In genomic region chr15:38038659-38039442, GRCh38 we compare ENCODE assay signal across 17 cellular contexts.
A peak's percentile ranks its signal among the peaks of the same experiment; 100 is the strongest.
DNase-seq lines count a peak whose midpoint lies in the region; ATAC-seq, FAIRE-seq and TF ChIP-seq lines count a peak whose summit lies in the region.
"Had no signal": no experiment of that assay in that cellular context is flagged by ENCODE, and none has a peak within 500 bp of the region (broad histone marks: within the 10 kb centered on the region; RNA-seq: fewer than 3 reads in every experiment).

No MANE protein-coding gene starts in this region.

- no peak overlapping the region for H2BK120ac ChIP-seq in mesenchymal stem cell (ENCODE audit: low read depth, low read length)

- H4K20me1 ChIP-seq in HepG2 (ENCODE audit: insufficient read depth, low read length) = no peaks in the 10 kb centered on the region

- H3K4me3 Mint-ChIP-seq in dendritic cell treated with granulocyte-macrophage colony-stimulating factor and Interleukin-4, amounts not matched to agents 40 ng/mL and 50 ng/mL, for 4 days = no peak overlapping the region
- H3K4me3 Mint-ChIP-seq: natural killer cell; stimulated activated effector memory CD8-positive, alpha-beta T cell treated with anti-CD3 and anti-CD28 coated beads, Interleukin-12 subunit alpha, Interleukin-12 subunit beta, amount 100 ng/mL, for 72 hours had no signal

- H3K9me3 ChIP-seq in Panc1 (ENCODE audit: control insufficient read depth, insufficient read depth, low read depth, low read length) = no peaks in the 10 kb centered on the region
- no peaks in the 10 kb centered on the region for H3K9me3 ChIP-seq in mesenchymal stem cell (ENCODE audit: control insufficient read depth, low read length)
- H3K9me3 ChIP-seq in HepG2 (ENCODE audit: low read length) = no peaks in the 10 kb centered on the region
- H3K9me3 ChIP-seq: heart left ventricle, left ventricle myocardium inferior, vagina had no signal

- no peaks in the 10 kb centered on the region for H3K79me1 ChIP-seq in mesenchymal stem cell (replicated peaks; ENCODE audit: low read length, poor library complexity, severe bottlenecking)

- H3K4me1 ChIP-seq in Panc1 (ENCODE audit: control insufficient read depth, insufficient read depth, low read length) (no peaks in the 10 kb centered on the region), mesenchymal stem cell (ENCODE audit: control insufficient read depth, insufficient read depth, low read depth, low read length) (peaks cover 4% of the 10 kb centered on the region), HepG2 (ENCODE audit: insufficient read depth, low read length) (no peaks in the 10 kb centered on the region)

- no peak overlapping the region for H3K4ac ChIP-seq in mesenchymal stem cell (ENCODE audit: low read depth in 1 of 2, low read length in 2 of 2)

- POLR2A ChIA-PET in Panc1 (lab: Charles Lee) = interaction anchor here (0.7 kb wide), 1 partner anchor 1294 kb away, joined by 3 read pairs; no protein-coding TSS in a partner anchor
- POLR2A ChIA-PET in HepG2 (lab: Yijun Ruan, JAX) = no interaction called here

- H3K36me3 ChIP-seq in Panc1 (ENCODE audit: control insufficient read depth, insufficient read depth, low read length) (no peaks in the 10 kb centered on the region), mesenchymal stem cell (ENCODE audit: control insufficient read depth in 1 of 2, insufficient read depth in 2 of 2, low read depth in 1 of 2, low read length in 2 of 2) (no peaks in the 10 kb centered on the region), HepG2 (replicated peaks in 1 of 2; ENCODE audit: control insufficient read depth in 1 of 2, insufficient read depth in 2 of 2, low read length in 2 of 2) (no peaks in the 10 kb centered on the region)
- H3K36me3 ChIP-seq: heart left ventricle, left ventricle myocardium inferior, vagina had no signal

- ATAC-seq in Panc1 (no peak), HepG2 (no peak)
- ATAC-seq: heart left ventricle; natural killer cell; stimulated activated effector memory CD8-positive, alpha-beta T cell treated with anti-CD3 and anti-CD28 coated beads, Interleukin-12 subunit alpha, Interleukin-12 subunit beta, amount 100 ng/mL, for 72 hours had no signal

- no peak overlapping the region for H3K23ac ChIP-seq in mesenchymal stem cell (ENCODE audit: low read length in 2 of 2)

- H2BK12ac ChIP-seq in mesenchymal stem cell (ENCODE audit: low read length in 2 of 2) = no peak overlapping the region

- no peak overlapping the region for H4K8ac ChIP-seq in mesenchymal stem cell (ENCODE audit: low read length)

- no peak overlapping the region for H2AFZ ChIP-seq in mesenchymal stem cell (ENCODE audit: low read depth, low read length)
- H2AFZ ChIP-seq in HepG2 (ENCODE audit: low read length) = no peak overlapping the region

- TF ChIP-seq RAD21 in HepG2 (CRISPR knock-in tag; IDR thresholded peaks at IDR 0.05) = no peak

- in situ Hi-C loops in Panc1 (cut with HindIII; ENCODE audit: low pct_unique_long_range_greater_than_20kb, low sequenced_read_pairs) = no loop called here
- in situ Hi-C loops in HepG2 (cut with HindIII; ENCODE audit: extremely low pct_ligation_motif_present, low pct_unique_long_range_greater_than_20kb) = no loop called here

- no peak overlapping the region for H2AK5ac ChIP-seq in mesenchymal stem cell (ENCODE audit: low read length, severe bottlenecking)

- H3K27ac ChIP-seq in Panc1 (ENCODE audit: low read length) (no peak overlapping the region), mesenchymal stem cell (ENCODE audit: low read length, poor library complexity, severe bottlenecking) (peak overlapping the region; percentile 13), HepG2 (ENCODE audit: extremely low read length, insufficient read depth, low read length) (no peak overlapping the region)
- H3K27ac ChIP-seq: C4-2B, heart left ventricle, left ventricle myocardium inferior, vagina had no signal

- no peak overlapping the region for H2BK5ac ChIP-seq in mesenchymal stem cell (ENCODE audit: low read depth, low read length, poor library complexity, severe bottlenecking)

- no peak for FAIRE-seq in HepG2 (lab: Jason Lieb, UNC)
- FAIRE-seq: H1 had no signal

- H3K14ac ChIP-seq in mesenchymal stem cell (ENCODE audit: low read length in 2 of 2) = no peak overlapping the region

- H3K36me3 Mint-ChIP-seq in dendritic cell treated with granulocyte-macrophage colony-stimulating factor and Interleukin-4, amounts not matched to agents 40 ng/mL and 50 ng/mL, for 4 days (ENCODE audit: low read depth) = peaks cover 7% of the 10 kb centered on the region
- H3K36me3 Mint-ChIP-seq: natural killer cell; stimulated activated effector memory CD8-positive, alpha-beta T cell treated with anti-CD3 and anti-CD28 coated beads, Interleukin-12 subunit alpha, Interleukin-12 subunit beta, amount 100 ng/mL, for 72 hours had no signal

- no peak overlapping the region for H4K91ac ChIP-seq in mesenchymal stem cell (ENCODE audit: low read length)

- no peak overlapping the region for H3K4me2 ChIP-seq in mesenchymal stem cell (ENCODE audit: low read length, poor library complexity, severe bottlenecking)
- no peak overlapping the region for H3K4me2 ChIP-seq in HepG2 (ENCODE audit: low read depth, low read length)

- no TSS peak for BruUV-seq in Panc1 (replicated peaks; lab: Mats Ljungman, UMichigan)
- BruUV-seq in HepG2 (replicated peaks; lab: Mats Ljungman, UMichigan) = no TSS peak

- no peaks in the 10 kb centered on the region for H3K79me2 ChIP-seq in HepG2 (ENCODE audit: insufficient read depth, low read length)

- no peaks in the 10 kb centered on the region for H3K27me3 ChIP-seq in Panc1 (ENCODE audit: control insufficient read depth, insufficient read depth, low read length)
- H3K27me3 ChIP-seq in mesenchymal stem cell (ENCODE audit: control insufficient read depth in 1 of 2, insufficient read depth in 1 of 2, low read length in 2 of 2) = no peaks in the 10 kb centered on the region
- H3K27me3 ChIP-seq in HepG2 (ENCODE audit: control insufficient read depth in 1 of 2, insufficient read depth in 2 of 2, low read length in 2 of 2) = no peaks in the 10 kb centered on the region
- H3K27me3 ChIP-seq: vagina had no signal

- peaks cover 8% of the 10 kb centered on the region for H3K27me3 Mint-ChIP-seq in dendritic cell treated with granulocyte-macrophage colony-stimulating factor and Interleukin-4, amounts not matched to agents 40 ng/mL and 50 ng/mL, for 4 days

- H3K4me3 ChIP-seq in Panc1 (ENCODE audit: low read depth in 2 of 2, low read length in 2 of 2) (no peak overlapping the region), mesenchymal stem cell (ENCODE audit: insufficient read depth in 1 of 2, low read depth in 1 of 2, low read length in 2 of 2) (no peak overlapping the region), HepG2 (replicated peaks in 1 of 3; ENCODE audit: insufficient read depth in 1 of 3, low read depth in 2 of 3, low read length in 3 of 3) (no peak overlapping the region)
- H3K4me3 ChIP-seq: heart left ventricle, left ventricle myocardium inferior, vagina had no signal

- peaks cover 9% of the 10 kb centered on the region for H3K9me3 Mint-ChIP-seq in dendritic cell treated with granulocyte-macrophage colony-stimulating factor and Interleukin-4, amounts not matched to agents 40 ng/mL and 50 ng/mL, for 4 days
- H3K9me3 Mint-ChIP-seq: stimulated activated effector memory CD8-positive, alpha-beta T cell treated with anti-CD3 and anti-CD28 coated beads, Interleukin-12 subunit alpha, Interleukin-12 subunit beta, amount 100 ng/mL, for 72 hours had no signal

- H3K9ac ChIP-seq in mesenchymal stem cell (ENCODE audit: low read length) (peak overlapping the region; percentile 24), HepG2 (ENCODE audit: insufficient read depth, low read depth, low read length) (no peak overlapping the region)

- CTCF ChIA-PET in Panc1 (lab: Charles Lee) (no interaction called here), HepG2 (lab: Yijun Ruan, JAX; ENCODE audit: low intra/inter-chr PET ratio, low total read pairs) (no interaction called here)

- no peak for TF ChIP-seq POLR2A in HepG2 (IDR thresholded peaks at IDR 0.05; ENCODE audit: insufficient read depth in 1 of 2, low read depth in 2 of 2, low read length in 2 of 2)

- intact Hi-C loops in Panc1 (cut with micrococcal nuclease; ENCODE audit: unreplicated experiment) (no loop called here), HepG2 (cut with micrococcal nuclease; ENCODE audit: unreplicated experiment) (no loop called here)
- intact Hi-C loops in dendritic cell treated with granulocyte-macrophage colony-stimulating factor and Interleukin-4, amounts not matched to agents 40 ng/mL and 50 ng/mL, for 4 days (cut with micrococcal nuclease) = no loop called here

- H3K27ac Mint-ChIP-seq in dendritic cell treated with granulocyte-macrophage colony-stimulating factor and Interleukin-4, amounts not matched to agents 40 ng/mL and 50 ng/mL, for 4 days = peak overlapping the region; percentile 54
- H3K27ac Mint-ChIP-seq: natural killer cell; stimulated activated effector memory CD8-positive, alpha-beta T cell treated with anti-CD3 and anti-CD28 coated beads, Interleukin-12 subunit alpha, Interleukin-12 subunit beta, amount 100 ng/mL, for 72 hours had no signal

- peak; percentile 46 for DNase-seq in Daoy (ENCODE audit: low read depth)
- DNase-seq in Panc1 (ENCODE audit: low read depth, low spot score) = peak; percentile 10
- DNase-seq in mesenchymal stem cell = peak; percentile 69
- no peak for DNase-seq in NCI-H345 treated with DMSO at 0.1 percent for 48 hours (lab: John Stamatoyannopoulos, UW; ENCODE audit: unreplicated experiment)
- no peak for DNase-seq in middle frontal gyrus (ENCODE audit: extremely low spot score, low spot score)
- DNase-seq in HepG2 (ENCODE audit: low spot score) = no peak
- DNase-seq in retina = no peak
- DNase-seq: heart left ventricle; left ventricle myocardium inferior; natural killer cell; NCI-H2171 treated with DMSO at 0.1 percent for 48 hours; stimulated activated CD4-positive, alpha-beta T cell treated with anti-CD3 and anti-CD28 coated beads, Interleukin-4, amount 100 ng/mL, for 24 hours had no signal

- no peak for TF ChIP-seq CTCF in Panc1 (IDR thresholded peaks at IDR 0.05)
- no peak for TF ChIP-seq CTCF in HepG2 (CRISPR knock-in tag; IDR thresholded peaks at IDR 0.05)

- no peak overlapping the region for H3K18ac ChIP-seq in mesenchymal stem cell (ENCODE audit: low read depth in 1 of 2, low read length in 2 of 2)

- H3K4me1 Mint-ChIP-seq in dendritic cell treated with granulocyte-macrophage colony-stimulating factor and Interleukin-4, amounts not matched to agents 40 ng/mL and 50 ng/mL, for 4 days (ENCODE audit: low read depth) = peaks cover 69% of the 10 kb centered on the region

- no peak overlapping the region for H2BK15ac ChIP-seq in mesenchymal stem cell (ENCODE audit: low read depth, poor library complexity, severe bottlenecking)

- TF ChIP-seq EP300 in HepG2 (IDR thresholded peaks at IDR 0.05; ENCODE audit: low read depth in 2 of 2, low read length in 2 of 2) = no peak
- TF ChIP-seq EP300 in HepG2 (CRISPR knock-in tag; IDR thresholded peaks at IDR 0.05; ENCODE audit: borderline replicate concordance) = no peak

- 100% methylated on average over 2 of the region's 4 CpGs for WGBS in mesenchymal stem cell
- WGBS in HepG2 (ENCODE audit: low lambda C conversion rate) = 1% methylated on average over 4 of the region's 4 CpGs

TF ChIP-seq in HepG2, 621 proteins besides CTCF, POLR2A, EP300 and RAD21 (continues in another document):
- no peak for TF ChIP-seq RFX1 (IDR thresholded peaks at IDR 0.05)
- no peak for TF ChIP-seq SRY (CRISPR knock-in tag; IDR thresholded peaks at IDR 0.05)
- no peak for TF ChIP-seq XBP1 (CRISPR knock-in tag; IDR thresholded peaks at IDR 0.05)
- no peak for TF ChIP-seq ZNF264 (CRISPR knock-in tag; IDR thresholded peaks at IDR 0.05)

Comparison
In these comparisons a context has a peak if more than half of its experiments do, and no peak if none do; other contexts are left out.
1. DNase-seq: peak in Daoy (single experiment), Panc1 (single experiment) and mesenchymal stem cell (single experiment); none in NCI-H345 treated with DMSO at 0.1 percent for 48 hours (single experiment), middle frontal gyrus (single experiment), HepG2 (single experiment) and retina (single experiment).